9 cellular contexts compared by ENCODE assay signal in the genomic region with DNA sequence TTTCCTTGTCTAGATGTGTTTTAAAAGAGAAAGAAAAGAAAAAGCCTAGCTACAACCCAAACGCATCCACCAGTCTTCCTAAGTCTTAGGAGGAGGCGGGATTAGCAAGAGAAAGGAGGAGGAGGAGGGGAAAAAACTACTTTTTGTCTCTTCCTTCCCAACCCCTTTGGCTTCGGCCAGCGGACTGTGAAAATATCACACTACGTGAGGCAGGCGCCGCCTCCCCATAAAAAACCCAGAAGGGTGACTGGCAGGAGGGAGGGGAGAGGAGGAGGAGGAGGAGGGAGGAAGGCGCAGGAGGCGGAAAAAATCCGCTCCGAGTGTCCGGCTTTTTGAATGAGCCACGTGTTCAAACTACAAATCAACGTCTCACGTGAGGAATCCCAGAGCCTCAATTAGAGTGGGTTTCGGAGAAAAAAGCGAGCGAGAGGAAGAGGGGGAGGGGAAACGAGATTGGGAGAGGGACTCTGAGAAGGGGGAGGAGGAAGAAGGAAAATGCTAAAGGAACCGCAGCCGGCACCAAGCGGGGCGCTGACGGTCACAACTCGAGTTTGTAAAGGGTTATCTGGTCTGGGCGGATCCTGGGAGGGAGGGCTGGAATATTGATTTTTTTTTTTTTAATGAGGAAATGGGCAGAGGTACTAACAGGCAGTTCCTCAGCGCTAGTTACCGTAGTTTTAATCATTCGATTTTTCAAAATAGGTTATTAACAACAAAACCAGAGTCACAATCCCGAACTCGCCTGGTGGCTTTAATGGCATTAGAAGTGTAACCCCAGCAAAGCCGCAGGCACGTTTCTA.
A peak's percentile ranks its signal among the peaks of the same experiment; 100 is the strongest.
DNase-seq lines count a peak whose midpoint lies in the region; ATAC-seq, FAIRE-seq and TF ChIP-seq lines count a peak whose summit lies in the region.
"Had no signal": no experiment of that assay in that cellular context is flagged by ENCODE, and none has a peak within 500 bp of the region (broad histone marks: within the 10 kb centered on the region; RNA-seq: fewer than 3 reads in every experiment).

Gene IGF2BP3, minus strand, starts transcription at position 202 of the 800 bp plus-strand sequence. CDS start 381 bp downstream, outside the sequence.

- H3K4me3 ChIP-seq in HL-60 (replicated peaks; ENCODE audit: insufficient read depth, low read length) (peak within 1 kb of the TSS; percentile 63), iPS DF 6.9 (ENCODE audit: low read length) (peak within 1 kb of the TSS; percentile 97)

- H3K9me3 ChIP-seq in iPS DF 6.9 (ENCODE audit: control insufficient read depth, insufficient read depth, low read length) = no peaks in the 10 kb centered on the region
- H3K9me3 ChIP-seq: right lobe of liver had no signal

- peak within 1 kb of the TSS; percentile 67 for H3K27ac Mint-ChIP-seq in activated naive CD8-positive, alpha-beta T cell

- H3K4me1 Mint-ChIP-seq in activated naive CD8-positive, alpha-beta T cell (ENCODE audit: low read depth) = peaks cover 44% of the 10 kb centered on the region

- no peak for TF ChIP-seq CTCF in HL-60 (IDR thresholded peaks at IDR 0.05; ENCODE audit: insufficient read depth, low read length)

- H3K27ac ChIP-seq in HL-60 (replicated peaks) (peak within 1 kb of the TSS; percentile 96), iPS DF 6.9 (ENCODE audit: low read length) (no peak within 1 kb of the TSS)
- H3K27ac ChIP-seq: right lobe of liver had no signal

- no CpG with 5 or more reads among the region's 33 CpGs for whole genome bisulfite sequencing in iPS DF 6.9 (ENCODE audit: insufficient coverage, insufficient read length)

- peak; percentile 100 for FAIRE-seq in G401.6 (lab: Jason Lieb, UNC)

- peaks cover 2% of the 10 kb centered on the region; the same call in 1 of the 2 replicates for H3K4me1 ChIP-seq in iPS DF 6.9 (ENCODE audit: control insufficient read depth, insufficient read depth, low read length)

- no peak for ATAC-seq in GM21576 (IDR thresholded peaks at IDR 0.05; ENCODE audit: unreplicated experiment)

- H3K9me3 Mint-ChIP-seq in activated naive CD8-positive, alpha-beta T cell (ENCODE audit: low read depth) = no peaks in the 10 kb centered on the region

- no peaks in the 10 kb centered on the region for H3K27me3 ChIP-seq in HL-60 (ENCODE audit: insufficient read depth, poor library complexity, severe bottlenecking)
- no peaks in the 10 kb centered on the region for H3K27me3 ChIP-seq in iPS DF 6.9 (ENCODE audit: control insufficient read depth, insufficient read depth, low read length)

- peaks cover 49% of the 10 kb centered on the region for H3K27me3 Mint-ChIP-seq in activated naive CD8-positive, alpha-beta T cell

- DNase-seq in HL-60 (ENCODE audit: low read depth in 1 of 2, low spot score in 1 of 2) = peak; percentile 94 to 96
- peak; percentile 99 for DNase-seq in NCI-H82 (lab: John Stamatoyannopoulos, UW)
- peak; percentile 88 for DNase-seq in iPS DF 6.9 (ENCODE audit: low read depth, low spot score)
- peak; percentile 20 for DNase-seq in stimulated activated CD4-positive, alpha-beta T cell treated with anti-CD3 and anti-CD28 coated beads, Interleukin-4, amount 100 ng/mL, for 24 hours
- DNase-seq in UCSD-AML1 (lab: John Stamatoyannopoulos, UW; ENCODE audit: unreplicated experiment) = no peak
- DNase-seq: right lobe of liver had no signal

- H3K4me3 Mint-ChIP-seq in activated naive CD8-positive, alpha-beta T cell = peak within 1 kb of the TSS; percentile 84

- no peaks in the 10 kb centered on the region for H3K36me3 ChIP-seq in iPS DF 6.9 (ENCODE audit: control insufficient read depth, insufficient read depth, low read length)
- H3K36me3 ChIP-seq: right lobe of liver had no signal

- H3K36me3 Mint-ChIP-seq in activated naive CD8-positive, alpha-beta T cell = no peaks in the 10 kb centered on the region
